Comparison of ENCODE assay signal across 26 cellular contexts in genomic region chr10:106557053-106557452, GRCh38.
DNase-seq lines count a peak whose midpoint lies in the region; ATAC-seq and TF ChIP-seq lines count a peak whose summit lies in the region.
"Had no signal": no experiment of that assay in that cellular context is flagged by ENCODE, and none has a peak within 500 bp of the region (broad histone marks: within the 10 kb centered on the region; RNA-seq: fewer than 3 reads in every experiment).

No MANE protein-coding gene starts in this region.

- H3K4me1 ChIP-seq in adipocyte (ENCODE audit: control insufficient read depth, insufficient read depth, low read length): peaks cover 28% of the 10 kb centered on the region
- H3K4me1 ChIP-seq: breast epithelium, testis had no signal

- no peak for ATAC-seq in stimulated activated memory B cell treated with anti-CD40 and anti-IgM and Interleukin-4, amounts not matched to agents 10 μg/mL and 1 μg/mL and 100 μg/mL, for 72 hours
- ATAC-seq: T-cell had no signal

- H3K9me3 ChIP-seq in adipocyte (ENCODE audit: control insufficient read depth, low read length): no peaks in the 10 kb centered on the region
- H3K9me3 ChIP-seq: breast epithelium, heart right ventricle, testis had no signal

- H3K27me3 ChIP-seq in adipocyte (replicated peaks; ENCODE audit: control insufficient read depth, insufficient read depth, low read length): no peaks in the 10 kb centered on the region
- H3K27me3 ChIP-seq: breast epithelium, heart right ventricle, testis had no signal

- H3K27me3 Mint-ChIP-seq in stimulated activated memory B cell treated with anti-CD40 and anti-IgM and Interleukin-4, amounts not matched to agents 10 μg/mL and 1 μg/mL and 100 μg/mL, for 72 hours: no peaks in the 10 kb centered on the region
- H3K27me3 Mint-ChIP-seq: activated CD4-positive, alpha-beta memory T cell treated with anti-CD3 and anti-CD28 coated beads, Interleukin-2, amount 10 ng/mL, durations not matched to agents 7 days and 5 days; activated naive CD8-positive, alpha-beta T cell treated with anti-CD3 and anti-CD28 coated beads, Interleukin-2, amount 10 ng/mL, durations not matched to agents 7 days and 5 days; CD4-positive, alpha-beta T cell; naive B cell had no signal

- no peak overlapping the region for H3K9ac ChIP-seq in adipocyte (ENCODE audit: low read length)

- H3K36me3 Mint-ChIP-seq in stimulated activated memory B cell treated with anti-CD40 and anti-IgM and Interleukin-4, amounts not matched to agents 10 μg/mL and 1 μg/mL and 100 μg/mL, for 72 hours: no peaks in the 10 kb centered on the region
- H3K36me3 Mint-ChIP-seq: activated naive CD8-positive, alpha-beta T cell treated with anti-CD3 and anti-CD28 coated beads, Interleukin-2, amount 10 ng/mL, durations not matched to agents 7 days and 5 days; naive B cell; T-cell had no signal

- no peaks in the 10 kb centered on the region for H3K4me1 Mint-ChIP-seq in stimulated activated memory B cell treated with anti-CD40 and anti-IgM and Interleukin-4, amounts not matched to agents 10 μg/mL and 1 μg/mL and 100 μg/mL, for 72 hours
- H3K4me1 Mint-ChIP-seq: activated CD4-positive, alpha-beta memory T cell treated with anti-CD3 and anti-CD28 coated beads, Interleukin-2, amount 10 ng/mL, durations not matched to agents 7 days and 5 days; activated naive CD8-positive, alpha-beta T cell treated with anti-CD3 and anti-CD28 coated beads, Interleukin-2, amount 10 ng/mL, durations not matched to agents 7 days and 5 days; naive B cell; T-cell had no signal

- H3K27ac Mint-ChIP-seq in stimulated activated memory B cell treated with anti-CD40 and anti-IgM and Interleukin-4, amounts not matched to agents 10 μg/mL and 1 μg/mL and 100 μg/mL, for 72 hours: no peak overlapping the region
- H3K27ac Mint-ChIP-seq: activated CD4-positive, alpha-beta memory T cell treated with anti-CD3 and anti-CD28 coated beads, Interleukin-2, amount 10 ng/mL, durations not matched to agents 7 days and 5 days; activated naive CD8-positive, alpha-beta T cell treated with anti-CD3 and anti-CD28 coated beads, Interleukin-2, amount 10 ng/mL, durations not matched to agents 7 days and 5 days; CD4-positive, alpha-beta T cell; naive B cell; T-cell had no signal

- intact Hi-C loops in posterior vena cava (cut with DNase I): no loop called here

- H3K27ac ChIP-seq in epithelial cell of prostate: peak overlapping the region; percentile 12
- no peak overlapping the region for H3K27ac ChIP-seq in coronary artery
- H3K27ac ChIP-seq: breast epithelium, heart right ventricle, PC-9, testis had no signal

- no peaks in the 10 kb centered on the region for H3K36me3 ChIP-seq in adipocyte (ENCODE audit: control insufficient read depth, insufficient read depth, low read length, severe bottlenecking)
- H3K36me3 ChIP-seq: breast epithelium, heart right ventricle had no signal

- peak; percentile 60 for DNase-seq in ELR (ENCODE audit: low read depth)
- DNase-seq in adipocyte (ENCODE audit: low read depth): peak; percentile 83
- DNase-seq in epithelial cell of prostate (ENCODE audit: low read depth, low spot score): no peak
- DNase-seq in skeletal muscle cell (ENCODE audit: low read depth): peak; percentile 31
- no peak for DNase-seq in coronary artery (ENCODE audit: low spot score)
- DNase-seq in posterior vena cava (ENCODE audit: low spot score): no peak
- DNase-seq: activated CD4-positive, alpha-beta memory T cell treated with anti-CD3 and anti-CD28 coated beads, Interleukin-2, amount 10 ng/mL, durations not matched to agents 7 days and 5 days; activated effector memory CD4-positive, alpha-beta T cell treated with anti-CD3 and anti-CD28 coated beads, Interleukin-2, amount 50 U/mL, for 16 hours; activated naive CD8-positive, alpha-beta T cell treated with anti-CD3 and anti-CD28 coated beads, Interleukin-2, amount 10 ng/mL, durations not matched to agents 7 days and 5 days; activated T-cell treated with anti-CD3 and anti-CD28 coated beads for 4 hours; CD4-positive, alpha-beta T cell; dermis blood vessel endothelial cell; DMS 273 treated with DMSO at 0.1 percent for 48 hours; heart right ventricle; KG1; naive B cell; NCI-H146; occipital lobe; PC-9; SIG-M5; stimulated activated CD4-positive, alpha-beta T cell treated with anti-CD3 and anti-CD28 coated beads, Interleukin-4, amount 100 ng/mL, for 4 hours; stimulated activated naive CD4-positive, alpha-beta T cell treated with Interleukin-2 at 50 U/mL for 16 hours; T-cell; testis had no signal

- H3K4me3 Mint-ChIP-seq in stimulated activated memory B cell treated with anti-CD40 and anti-IgM and Interleukin-4, amounts not matched to agents 10 μg/mL and 1 μg/mL and 100 μg/mL, for 72 hours: no peak overlapping the region
- H3K4me3 Mint-ChIP-seq: activated CD4-positive, alpha-beta memory T cell treated with anti-CD3 and anti-CD28 coated beads, Interleukin-2, amount 10 ng/mL, durations not matched to agents 7 days and 5 days; activated naive CD8-positive, alpha-beta T cell treated with anti-CD3 and anti-CD28 coated beads, Interleukin-2, amount 10 ng/mL, durations not matched to agents 7 days and 5 days; CD4-positive, alpha-beta T cell; naive B cell; T-cell had no signal

- TF ChIP-seq CTCF in coronary artery (IDR thresholded peaks at IDR 0.05): no peak

- H3K4me3 ChIP-seq in adipocyte (ENCODE audit: low read length): no peak overlapping the region
- H3K4me3 ChIP-seq in skeletal muscle cell (ENCODE audit: low read depth, low read length): no peak overlapping the region
- no peak overlapping the region for H3K4me3 ChIP-seq in coronary artery
- H3K4me3 ChIP-seq: breast epithelium, heart right ventricle, PC-9, testis had no signal

- peaks cover 4% of the 10 kb centered on the region for H3K9me3 Mint-ChIP-seq in stimulated activated memory B cell treated with anti-CD40 and anti-IgM and Interleukin-4, amounts not matched to agents 10 μg/mL and 1 μg/mL and 100 μg/mL, for 72 hours
- H3K9me3 Mint-ChIP-seq: activated naive CD8-positive, alpha-beta T cell treated with anti-CD3 and anti-CD28 coated beads, Interleukin-2, amount 10 ng/mL, durations not matched to agents 7 days and 5 days; CD4-positive, alpha-beta T cell had no signal

Comparison
In these comparisons a context has a peak if more than half of its experiments do, and no peak if none do; other contexts are left out.
1. DNase-seq: peak in ELR (single experiment), adipocyte (single experiment) and skeletal muscle cell (single experiment); none in epithelial cell of prostate (single experiment), coronary artery (single experiment) and posterior vena cava (single experiment).